In genomic region chr2:217650229-217650628, GRCh38 we compare ENCODE assay signal across 12 cellular contexts.
DNase-seq lines count a peak whose midpoint lies in the region; ATAC-seq and TF ChIP-seq lines count a peak whose summit lies in the region.
"Had no signal": no experiment of that assay in that cellular context is flagged by ENCODE, and none has a peak within 500 bp of the region (broad histone marks: within the 10 kb centered on the region; RNA-seq: fewer than 3 reads in every experiment).

No MANE protein-coding gene starts in this region.

- no peaks in the 10 kb centered on the region for H3K27me3 ChIP-seq in ascending aorta
- no peaks in the 10 kb centered on the region for H3K27me3 ChIP-seq in thyroid gland
- H3K27me3 ChIP-seq: brain microvascular endothelial cell had no signal

- no peak for TF ChIP-seq POLR2A in thyroid gland (IDR thresholded peaks at IDR 0.05)

- H3K4me1 ChIP-seq in ascending aorta (peaks cover 5 to 27% of the 10 kb centered on the region in 2 donors), thyroid gland (peaks cover 30 to 31% of the 10 kb centered on the region in 2 donors)

- H3K4me3 ChIP-seq in ascending aorta (no peak overlapping the region), thyroid gland (replicated peaks in 1 of 3) (no peak overlapping the region)

- DNase-seq in left ventricle myocardium superior (no peak), Right ventricle myocardium inferior (ENCODE audit: missing footprints) (no peak), ascending aorta (ENCODE audit: low spot score in 2 of 2) (no peak), left lobe of liver (ENCODE audit: low spot score) (no peak), islet precursor cell (no peak), OCI-M2 (lab: John Stamatoyannopoulos, UW; ENCODE audit: unreplicated experiment) (no peak), thyroid gland (no peak), NCI-H187 (lab: John Stamatoyannopoulos, UW) (no peak)
- DNase-seq: activated gamma-delta T cell treated with Interleukin-2 at 50 U/mL for 16 hours; effector CD4-positive, alpha-beta T cell; Right ventricle myocardium superior had no signal

- 96 to 98% methylated on average over 2 of the region's 2 CpGs for WGBS in thyroid gland, 2 donors

- ATAC-seq in left ventricle myocardium superior (peak; percentile 13), Right ventricle myocardium inferior (no peak), left lobe of liver (peak; percentile 78)

- intact Hi-C loops in left ventricle myocardium superior (cut with micrococcal nuclease) = no loop called here
- intact Hi-C loops in Right ventricle myocardium inferior (cut with DNase I) = loop anchor here (5.0 kb wide), 1 partner anchor 62 kb away; no protein-coding TSS in a partner anchor
- intact Hi-C loops in ascending aorta (cut with DNase I) = loop anchor here (5.0 kb wide), 1 partner anchor 958 kb away; no protein-coding TSS in a partner anchor
- intact Hi-C loops in thyroid gland (cut with DNase I) = loop anchor here (5.0 kb wide), 1 partner anchor 62 kb away; no protein-coding TSS in a partner anchor

- TF ChIP-seq CTCF in ascending aorta (IDR thresholded peaks at IDR 0.05) = no peak
- no peak for TF ChIP-seq CTCF in thyroid gland (IDR thresholded peaks at IDR 0.05)

- no peaks in the 10 kb centered on the region for H3K9me3 ChIP-seq in ascending aorta
- H3K9me3 ChIP-seq in thyroid gland = no peaks in the 10 kb centered on the region

- H3K36me3 ChIP-seq in ascending aorta (no peaks in the 10 kb centered on the region), thyroid gland (no peaks in the 10 kb centered on the region)
- H3K36me3 ChIP-seq: brain microvascular endothelial cell had no signal

- H3K27ac ChIP-seq in ascending aorta (peak overlapping the region; percentile 51 to 94), thyroid gland (no peak overlapping the region)
- H3K27ac ChIP-seq: brain microvascular endothelial cell had no signal

Comparison
In these comparisons a context has a peak if more than half of its experiments do, and no peak if none do; other contexts are left out.
1. H3K27ac ChIP-seq: peak in ascending aorta (2 of 2); none in thyroid gland (0 of 3).